In the genomic region with DNA sequence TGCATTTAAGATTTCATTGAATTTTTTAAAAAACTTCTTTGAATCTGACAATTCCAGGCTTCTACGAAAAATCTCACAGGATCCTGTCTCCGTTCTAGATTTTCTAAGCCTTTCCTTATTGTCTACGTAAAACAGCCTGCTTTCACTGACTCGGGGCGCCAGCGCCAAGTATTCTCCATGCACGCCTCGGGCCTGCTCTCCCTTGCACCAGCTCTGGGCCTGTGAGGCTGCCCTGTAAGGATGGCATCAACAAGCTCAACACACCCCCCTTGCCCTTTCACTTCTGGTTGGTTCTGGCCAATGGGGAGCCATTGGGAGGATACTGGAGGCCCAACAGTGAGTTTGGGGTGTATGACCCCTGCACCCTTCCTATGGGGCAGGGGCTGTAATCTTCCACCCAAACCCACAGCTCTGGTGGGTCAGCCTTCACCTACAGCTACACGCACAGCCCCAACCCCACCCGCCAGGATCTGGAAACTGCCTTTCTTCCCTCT, we compare ENCODE assay signal across 21 cellular contexts. TPM values are rescaled to one million over a fixed set of nuclear protein-coding genes. Genes with fewer than 3 reads are reported as not detected.
DNase-seq lines count a peak whose midpoint lies in the region; ATAC-seq and TF ChIP-seq lines count a peak whose summit lies in the region.
"Had no signal": no experiment of that assay in that cellular context is flagged by ENCODE, and none has a peak within 500 bp of the region (broad histone marks: within the 10 kb centered on the region; RNA-seq: fewer than 3 reads in every experiment).

No MANE protein-coding gene starts in this region.

- no peak for DNase-seq in CD4-positive, CD25-positive, alpha-beta regulatory T cell
- peak; percentile 16 for DNase-seq in activated CD8-positive, alpha-beta memory T cell treated with anti-CD3 and anti-CD28 coated beads, Interleukin-2, amount 10 ng/mL, durations not matched to agents 7 days and 5 days
- DNase-seq in esophagus muscularis mucosa (ENCODE audit: extremely low spot score) (peak; percentile 24), posterior vena cava (ENCODE audit: low spot score) (peak; percentile 40), SJCRH30 (no peak), NCI-H510A treated with DMSO at 0.1 percent for 48 hours (lab: John Stamatoyannopoulos, UW) (no peak), 8988T (no peak), erythroblast (lab: John Stamatoyannopoulos, UW) (no peak)
- DNase-seq: BE2C, DMS 273 treated with DMSO at 0.1 percent for 48 hours, DMS79 treated with DMSO at 0.1 percent for 48 hours, IMR-90, NCI-H1105, NCI-H1694, NCI-H2081, NCI-H2171, NCI-H345, NCI-H526, OCI-M1, Right ventricle myocardium superior had no signal

- H3K4me1 Mint-ChIP-seq in CD4-positive, CD25-positive, alpha-beta regulatory T cell = peaks cover 16 to 33% (median 29%) of the 10 kb centered on the region in 4 donors
- H3K4me1 Mint-ChIP-seq in activated CD8-positive, alpha-beta memory T cell treated with anti-CD3 and anti-CD28 coated beads, Interleukin-2, amount 10 ng/mL, durations not matched to agents 7 days and 5 days = peaks cover 13% of the 10 kb centered on the region

- no peak for TF ChIP-seq CTCF in esophagus muscularis mucosa (IDR thresholded peaks at IDR 0.05)

- intact Hi-C loops in esophagus muscularis mucosa (cut with DNase I) (no loop called here), posterior vena cava (cut with DNase I) (loop anchor here in 1 of 2 donors (2.0 kb wide), 1 partner anchor 41 kb away; no protein-coding TSS in a partner anchor)

- WGBS in esophagus muscularis mucosa = 97% methylated on average over 10 of the region's 10 CpGs

- peaks cover 22% of the 10 kb centered on the region for H3K4me1 ChIP-seq in CD4-positive, CD25-positive, alpha-beta regulatory T cell (ENCODE audit: control insufficient read depth, insufficient read depth, low read length, poor library complexity, severe bottlenecking)
- no peaks in the 10 kb centered on the region for H3K4me1 ChIP-seq in esophagus muscularis mucosa
- H3K4me1 ChIP-seq in SJCRH30 = no peaks in the 10 kb centered on the region
- H3K4me1 ChIP-seq: BE2C had no signal

- H3K27me3 Mint-ChIP-seq in CD4-positive, CD25-positive, alpha-beta regulatory T cell = no peaks in the 10 kb centered on the region
- no peaks in the 10 kb centered on the region for H3K27me3 Mint-ChIP-seq in activated CD8-positive, alpha-beta memory T cell treated with anti-CD3 and anti-CD28 coated beads, Interleukin-2, amount 10 ng/mL, durations not matched to agents 7 days and 5 days

- no peak for TF ChIP-seq EP300 in esophagus muscularis mucosa (IDR thresholded peaks at IDR 0.05)

- H3K27me3 ChIP-seq in CD4-positive, CD25-positive, alpha-beta regulatory T cell (ENCODE audit: control insufficient read depth, insufficient read depth, low read length) = no peaks in the 10 kb centered on the region
- H3K27me3 ChIP-seq in esophagus muscularis mucosa (no peaks in the 10 kb centered on the region), SJCRH30 (no peaks in the 10 kb centered on the region)
- H3K27me3 ChIP-seq: BE2C had no signal

- H3K36me3 ChIP-seq in CD4-positive, CD25-positive, alpha-beta regulatory T cell (ENCODE audit: control insufficient read depth, insufficient read depth, low read length) = peaks cover 5% of the 10 kb centered on the region
- H3K36me3 ChIP-seq in esophagus muscularis mucosa (peaks cover 4 to 48% (median 24%) of the 10 kb centered on the region in 4 donors), SJCRH30 (0 out of 2 replicates have a peak, but pooled peaks cover 2% of the 10 kb centered on the region)
- H3K36me3 ChIP-seq: BE2C had no signal

- no peak overlapping the region for H3K4me3 ChIP-seq in CD4-positive, CD25-positive, alpha-beta regulatory T cell (ENCODE audit: low read depth, low read length)
- no peak overlapping the region for H3K4me3 ChIP-seq in esophagus muscularis mucosa
- H3K4me3 ChIP-seq in SJCRH30 = no peak overlapping the region

- no peak overlapping the region for H3K27ac ChIP-seq in CD4-positive, CD25-positive, alpha-beta regulatory T cell (ENCODE audit: insufficient read depth, low read length, poor library complexity, severe bottlenecking)
- H3K27ac ChIP-seq in esophagus muscularis mucosa (replicated peaks in 1 of 4) (no peak overlapping the region), SJCRH30 (no peak overlapping the region)
- H3K27ac ChIP-seq: KMS-11 had no signal

- H3K4me3 Mint-ChIP-seq in CD4-positive, CD25-positive, alpha-beta regulatory T cell = peak overlapping the region in 1 of 4 donors; percentile 41
- H3K4me3 Mint-ChIP-seq in activated CD8-positive, alpha-beta memory T cell treated with anti-CD3 and anti-CD28 coated beads, Interleukin-2, amount 10 ng/mL, durations not matched to agents 7 days and 5 days = no peak overlapping the region

- peaks cover 0 to 4% (median 3%) of the 10 kb centered on the region in 7 donors for H3K9me3 Mint-ChIP-seq in CD4-positive, CD25-positive, alpha-beta regulatory T cell
- H3K9me3 Mint-ChIP-seq in activated CD8-positive, alpha-beta memory T cell treated with anti-CD3 and anti-CD28 coated beads, Interleukin-2, amount 10 ng/mL, durations not matched to agents 7 days and 5 days (ENCODE audit: low read depth) = no peaks in the 10 kb centered on the region

- ATAC-seq in CD4-positive, CD25-positive, alpha-beta regulatory T cell (ENCODE audit: low read depth in 2 of 2) = no peak
- no peak for ATAC-seq in activated CD8-positive, alpha-beta memory T cell treated with anti-CD3 and anti-CD28 coated beads, Interleukin-2, amount 10 ng/mL, durations not matched to agents 7 days and 5 days

- H3K36me3 Mint-ChIP-seq in CD4-positive, CD25-positive, alpha-beta regulatory T cell = peaks cover 73% of the 10 kb centered on the region
- peaks cover 8% of the 10 kb centered on the region for H3K36me3 Mint-ChIP-seq in activated CD8-positive, alpha-beta memory T cell treated with anti-CD3 and anti-CD28 coated beads, Interleukin-2, amount 10 ng/mL, durations not matched to agents 7 days and 5 days

- CTCF ChIA-PET in activated CD8-positive, alpha-beta memory T cell treated with anti-CD3 and anti-CD28 coated beads, Interleukin-2, amount 10 ng/mL, durations not matched to agents 7 days and 5 days (lab: Charles Lee) = interaction anchor here (0.7 kb wide), 1 partner anchor 16 kb away, joined by 3 read pairs; no protein-coding TSS in a partner anchor

- H3K9me3 ChIP-seq in CD4-positive, CD25-positive, alpha-beta regulatory T cell (ENCODE audit: control insufficient read depth in 2 of 2, low read length in 2 of 2) = no peaks in the 10 kb centered on the region
- H3K9me3 ChIP-seq in esophagus muscularis mucosa (no peaks in the 10 kb centered on the region), SJCRH30 (replicated peaks) (no peaks in the 10 kb centered on the region)
- H3K9me3 ChIP-seq: BE2C had no signal

- TF ChIP-seq POLR2A in esophagus muscularis mucosa (IDR thresholded peaks at IDR 0.05; ENCODE audit: low read depth) = no peak
- TF ChIP-seq POLR2A in erythroblast (IDR thresholded peaks at IDR 0.05; ENCODE audit: low read length) = no peak

- peak overlapping the region in 2 of 3 donors; percentile 48 to 54 for H3K27ac Mint-ChIP-seq in CD4-positive, CD25-positive, alpha-beta regulatory T cell
- no peak overlapping the region for H3K27ac Mint-ChIP-seq in activated CD8-positive, alpha-beta memory T cell treated with anti-CD3 and anti-CD28 coated beads, Interleukin-2, amount 10 ng/mL, durations not matched to agents 7 days and 5 days

RNA-seq across cellular contexts. Expression of a gene that starts 47.8 kb away (rescaled TPM):
- 40.3 TPM for total RNA-seq in CD4-positive, CD25-positive, alpha-beta regulatory T cell
- 10 to 100 TPM; 31.2 to 51.3 (median 38.2) TPM for polyA plus RNA-seq in CD4-positive, CD25-positive, alpha-beta regulatory T cell
- 10 to 100 TPM; 22.5 to 23.8 TPM for total RNA-seq in activated CD8-positive, alpha-beta memory T cell treated with anti-CD3 and anti-CD28 coated beads, Interleukin-2, amount 10 ng/mL, durations not matched to agents 7 days and 5 days
- total RNA-seq in esophagus muscularis mucosa (10 to 100 TPM; 31.6 to 68.1 (median 38.9) TPM), posterior vena cava (10 to 100 TPM; 44.7 to 49.0 TPM)
- 32.2 and 32.5 TPM in 2 replicates for total RNA-seq in SJCRH30 (2014; rRNA removed; shearing (Covaris generic))

Comparison
In these comparisons a context has a peak if more than half of its experiments do, and no peak if none do; other contexts are left out.
1. DNase-seq: peak in activated CD8-positive, alpha-beta memory T cell treated with anti-CD3 and anti-CD28 coated beads, Interleukin-2, amount 10 ng/mL, durations not matched to agents 7 days and 5 days (single experiment), esophagus muscularis mucosa (single experiment) and posterior vena cava (single experiment); none in CD4-positive, CD25-positive, alpha-beta regulatory T cell (0 of 3), SJCRH30 (0 of 2), NCI-H510A treated with DMSO at 0.1 percent for 48 hours (single experiment), 8988T (single experiment) and erythroblast (0 of 2).